8 cellular contexts compared by ENCODE assay signal in genomic region chr1:11654571-11655262, GRCh38. TPM values are rescaled to one million over a fixed set of nuclear protein-coding genes. Genes with fewer than 3 reads are reported as not detected.
DNase-seq lines count a peak whose midpoint lies in the region; ATAC-seq and TF ChIP-seq lines count a peak whose summit lies in the region.

A gene with protein sequence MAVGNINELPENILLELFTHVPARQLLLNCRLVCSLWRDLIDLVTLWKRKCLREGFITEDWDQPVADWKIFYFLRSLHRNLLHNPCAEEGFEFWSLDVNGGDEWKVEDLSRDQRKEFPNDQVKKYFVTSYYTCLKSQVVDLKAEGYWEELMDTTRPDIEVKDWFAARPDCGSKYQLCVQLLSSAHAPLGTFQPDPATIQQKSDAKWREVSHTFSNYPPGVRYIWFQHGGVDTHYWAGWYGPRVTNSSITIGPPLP (plus strand): TSS chr1:11654877. CDS start chr1:11655836, 959 bp downstream.

- ATAC-seq in activated CD4-positive, alpha-beta T cell treated with anti-CD3 and anti-CD28 coated beads for 36 hours = peak; percentile 82
- ATAC-seq in right lobe of liver (peak; percentile 40 to 71 (median 60)), GM18870 (IDR thresholded peaks at IDR 0.05; ENCODE audit: unreplicated experiment) (no peak)

- H3K9me3 ChIP-seq in colonic mucosa = no peaks in the 10 kb centered on the region
- no peaks in the 10 kb centered on the region for H3K9me3 ChIP-seq in right lobe of liver

- H3K9me3 Mint-ChIP-seq in activated CD4-positive, alpha-beta T cell treated with anti-CD3 and anti-CD28 coated beads for 36 hours (ENCODE audit: low read depth) = no peaks in the 10 kb centered on the region

- H3K27me3 Mint-ChIP-seq in activated CD4-positive, alpha-beta T cell treated with anti-CD3 and anti-CD28 coated beads for 36 hours = no peaks in the 10 kb centered on the region

- peaks cover 23% of the 10 kb centered on the region for H3K4me1 Mint-ChIP-seq in activated CD4-positive, alpha-beta T cell treated with anti-CD3 and anti-CD28 coated beads for 36 hours

- TF ChIP-seq POLR2A in right lobe of liver (IDR thresholded peaks at IDR 0.05) = no peak

- peak within 1 kb of the TSS; percentile 28 to 58 for H3K9ac ChIP-seq in colonic mucosa (ENCODE audit: low read depth in 2 of 2, low read length in 2 of 2)

- WGBS in right lobe of liver (ENCODE audit: insufficient coverage, low coverage, low lambda C conversion rate, missing lambda C conversion rate) = 2% methylated on average over 16 of the region's 70 CpGs

- H3K27ac ChIP-seq in HL-60 (replicated peaks) (no peak within 1 kb of the TSS), colonic mucosa (no peak within 1 kb of the TSS), right lobe of liver (peak within 1 kb of the TSS in 1 of 3 donors; percentile 8)

- H3K27me3 ChIP-seq in HL-60 (ENCODE audit: insufficient read depth, poor library complexity, severe bottlenecking) (no peaks in the 10 kb centered on the region), colonic mucosa (no peaks in the 10 kb centered on the region), right lobe of liver (no peaks in the 10 kb centered on the region)

- POLR2A ChIA-PET in activated CD4-positive, alpha-beta T cell treated with anti-CD3 and anti-CD28 coated beads for 36 hours (lab: Charles Lee) = interaction anchor here (0.6 kb wide), 1 partner anchor 253 kb away, joined by 3 read pairs; no protein-coding TSS in a partner anchor

- no peak within 1 kb of the TSS for H3K27ac Mint-ChIP-seq in activated CD4-positive, alpha-beta T cell treated with anti-CD3 and anti-CD28 coated beads for 36 hours

- peak within 1 kb of the TSS; percentile 45 for H3K4me3 ChIP-seq in HL-60 (replicated peaks; ENCODE audit: insufficient read depth, low read length)
- H3K4me3 ChIP-seq in colonic mucosa = peak within 1 kb of the TSS; percentile 63
- H3K4me3 ChIP-seq in right lobe of liver = peak within 1 kb of the TSS; percentile 57 to 68 (median 59)

- no peaks in the 10 kb centered on the region for H3K36me3 ChIP-seq in colonic mucosa
- H3K36me3 ChIP-seq in right lobe of liver = no peaks in the 10 kb centered on the region

- no peak for TF ChIP-seq CTCF in HL-60 (IDR thresholded peaks at IDR 0.05; ENCODE audit: insufficient read depth, low read length)
- TF ChIP-seq CTCF in colonic mucosa (IDR thresholded peaks at IDR 0.05) = no peak
- TF ChIP-seq CTCF in right lobe of liver (IDR thresholded peaks at IDR 0.05) = no peak

- H3K4me1 ChIP-seq in colonic mucosa = peaks cover 9% of the 10 kb centered on the region
- H3K4me1 ChIP-seq in right lobe of liver = peaks cover 0 to 13% (median 3%) of the 10 kb centered on the region in 4 donors

- intact Hi-C loops in activated CD4-positive, alpha-beta T cell treated with anti-CD3 and anti-CD28 coated beads for 36 hours (cut with DNase I, micrococcal nuclease) = loop anchor here in 1 of 2 experiments (1.0 to 5.0 kb wide), 10 partner anchors 10 to 557 kb away; partner anchors contain the start of genes AGTRAP, EXOSC10, FBXO6 and KIAA2013
- intact Hi-C loops in colonic mucosa (cut with DNase I) (loop anchor here (5.0 kb wide), 1 partner anchor 68 kb away; no protein-coding TSS in a partner anchor), right lobe of liver (cut with DNase I) (loop anchor here (5.0 kb wide), 2 partner anchors 58 to 68 kb away; no protein-coding TSS in a partner anchor)

- peak within 1 kb of the TSS; percentile 73 for H3K4me3 Mint-ChIP-seq in activated CD4-positive, alpha-beta T cell treated with anti-CD3 and anti-CD28 coated beads for 36 hours

- H3K36me3 Mint-ChIP-seq in activated CD4-positive, alpha-beta T cell treated with anti-CD3 and anti-CD28 coated beads for 36 hours (ENCODE audit: low read depth) = peaks cover 7% of the 10 kb centered on the region

- CTCF ChIA-PET in activated CD4-positive, alpha-beta T cell treated with anti-CD3 and anti-CD28 coated beads for 36 hours (lab: Charles Lee) = interaction anchor here (0.6 to 5.1 kb wide), 4 partner anchors 10 to 95 kb away, joined by 3 to 34 read pairs (median 16); partner anchors contain the start of gene FBXO6

- DNase-seq in SKM-1 treated with dmso at 0.1 percent for 144 hours (lab: John Stamatoyannopoulos, UW; ENCODE audit: unreplicated experiment) = peak; percentile 6
- no peak for DNase-seq in SKM-1 (lab: John Stamatoyannopoulos, UW; ENCODE audit: unreplicated experiment)
- no peak for DNase-seq in HL-60 (ENCODE audit: low read depth in 1 of 2, low spot score in 1 of 2)
- peak; percentile 85 for DNase-seq in activated CD4-positive, alpha-beta T cell treated with anti-CD3 and anti-CD28 coated beads for 36 hours
- DNase-seq in colonic mucosa = peak; percentile 70
- peak; percentile 60 to 75 (median 74) for DNase-seq in right lobe of liver
- DNase-seq in stimulated activated CD4-positive, alpha-beta T cell treated with anti-CD3 and anti-CD28 coated beads, TNF-alpha, amount 100 ng/mL, for 24 hours (ENCODE audit: low read depth in 3 of 3) = peak; percentile 45 to 70 (median 53)

RNA-seq across cellular contexts. Expression of the gene that starts here (rescaled TPM):
- total RNA-seq in activated CD4-positive, alpha-beta T cell treated with anti-CD3 and anti-CD28 coated beads for 36 hours = 10 to 100 TPM; 20.2 to 21.8 TPM
- total RNA-seq in colonic mucosa = 1 to 10 TPM; 5.3 to 7.5 TPM
- 10 to 100 TPM in 4 of 6 experiments, 1 to 10 TPM in 2; 8.7 to 15.3 (median 10.5) TPM for total RNA-seq in right lobe of liver

Comparison
In these comparisons a context has a peak if more than half of its experiments do, and no peak if none do; other contexts are left out.
1. DNase-seq: peak in SKM-1 treated with dmso at 0.1 percent for 144 hours (single experiment), activated CD4-positive, alpha-beta T cell treated with anti-CD3 and anti-CD28 coated beads for 36 hours (single experiment), colonic mucosa (single experiment), right lobe of liver (3 of 3) and stimulated activated CD4-positive, alpha-beta T cell treated with anti-CD3 and anti-CD28 coated beads, TNF-alpha, amount 100 ng/mL, for 24 hours (3 of 3); none in SKM-1 (single experiment) and HL-60 (0 of 2).
2. Peak in every context shown above with its lines, with median percentiles within 50 percentile points of each other: H3K4me3 ChIP-seq.